11 cellular contexts compared by ENCODE assay signal in genomic region chr15:45112592-45113379, GRCh38. TPM values are rescaled to one million over a fixed set of nuclear protein-coding genes. Genes with fewer than 3 reads are reported as not detected.
DNase-seq lines count a peak whose midpoint lies in the region; ATAC-seq and TF ChIP-seq lines count a peak whose summit lies in the region.
"Had no signal": no experiment of that assay in that cellular context is flagged by ENCODE, and none has a peak within 500 bp of the region (broad histone marks: within the 10 kb centered on the region; RNA-seq: fewer than 3 reads in every experiment).

No MANE protein-coding gene starts in this region.

- CTCF ChIA-PET in activated CD8-positive, alpha-beta memory T cell treated with anti-CD3 and anti-CD28 coated beads, Interleukin-2, amount 10 ng/mL, durations not matched to agents 7 days and 5 days (lab: Charles Lee) = interaction anchor here (0.9 kb wide), 1 partner anchor 259 kb away, joined by 3 read pairs; no protein-coding TSS in a partner anchor
- CTCF ChIA-PET in activated B cell treated with CpG ODN at 0.5 μM for 24 hours (lab: Charles Lee) = interaction anchor here (1.3 kb wide), 1 partner anchor 14 kb away, joined by 4 read pairs; no protein-coding TSS in a partner anchor

- H3K27ac Mint-ChIP-seq in activated CD8-positive, alpha-beta memory T cell treated with anti-CD3 and anti-CD28 coated beads, Interleukin-2, amount 10 ng/mL, durations not matched to agents 7 days and 5 days = no peak overlapping the region
- H3K27ac Mint-ChIP-seq in activated B cell treated with CpG ODN at 0.5 μM for 24 hours = no peak overlapping the region

- no peaks in the 10 kb centered on the region for H3K36me3 Mint-ChIP-seq in activated CD8-positive, alpha-beta memory T cell treated with anti-CD3 and anti-CD28 coated beads, Interleukin-2, amount 10 ng/mL, durations not matched to agents 7 days and 5 days
- no peaks in the 10 kb centered on the region for H3K36me3 Mint-ChIP-seq in activated B cell treated with CpG ODN at 0.5 μM for 24 hours (ENCODE audit: low read depth)

- ATAC-seq in activated CD8-positive, alpha-beta memory T cell treated with anti-CD3 and anti-CD28 coated beads, Interleukin-2, amount 10 ng/mL, durations not matched to agents 7 days and 5 days = no peak
- ATAC-seq in activated B cell treated with CpG ODN at 0.5 μM for 24 hours (ENCODE audit: low read depth) (no peak), HG02571 (IDR thresholded peaks at IDR 0.05; ENCODE audit: unreplicated experiment) (no peak)

- H3K4me3 Mint-ChIP-seq in activated CD8-positive, alpha-beta memory T cell treated with anti-CD3 and anti-CD28 coated beads, Interleukin-2, amount 10 ng/mL, durations not matched to agents 7 days and 5 days = peak overlapping the region; percentile 8
- H3K4me3 Mint-ChIP-seq in activated B cell treated with CpG ODN at 0.5 μM for 24 hours = peak overlapping the region; percentile 52

- H3K9me3 Mint-ChIP-seq in activated CD8-positive, alpha-beta memory T cell treated with anti-CD3 and anti-CD28 coated beads, Interleukin-2, amount 10 ng/mL, durations not matched to agents 7 days and 5 days (ENCODE audit: low read depth) = no peaks in the 10 kb centered on the region
- no peaks in the 10 kb centered on the region for H3K9me3 Mint-ChIP-seq in activated B cell treated with CpG ODN at 0.5 μM for 24 hours

- peak overlapping the region; percentile 19 to 52 (median 36) for H3K4me3 ChIP-seq in stomach

- H3K27me3 ChIP-seq in stomach = peaks cover 36 to 99% (median 72%) of the 10 kb centered on the region in 3 donors

- H3K27me3 Mint-ChIP-seq in activated CD8-positive, alpha-beta memory T cell treated with anti-CD3 and anti-CD28 coated beads, Interleukin-2, amount 10 ng/mL, durations not matched to agents 7 days and 5 days = peaks cover 80% of the 10 kb centered on the region
- peaks cover 76% of the 10 kb centered on the region for H3K27me3 Mint-ChIP-seq in activated B cell treated with CpG ODN at 0.5 μM for 24 hours

- no peak for DNase-seq in activated CD8-positive, alpha-beta memory T cell treated with anti-CD3 and anti-CD28 coated beads, Interleukin-2, amount 10 ng/mL, durations not matched to agents 7 days and 5 days
- no peak for DNase-seq in activated CD8-positive, alpha-beta memory T cell treated with anti-CD3 and anti-CD28 coated beads, Interleukin-2, amount 50 U/mL, for 4 hours
- no peak for DNase-seq in activated B cell treated with CpG ODN at 0.5 μM for 24 hours
- DNase-seq in iPS-NIHi11 (ENCODE audit: low spot score) = peak; percentile 60
- no peak for DNase-seq in stomach
- no peak for DNase-seq in DMS153 treated with DMSO at 0.1 percent for 48 hours (lab: John Stamatoyannopoulos, UW; ENCODE audit: unreplicated experiment)
- no peak for DNase-seq in midbrain (lab: John Stamatoyannopoulos, UW)
- DNase-seq: activated CD4-positive, alpha-beta T cell treated with anti-CD3 and anti-CD28 coated beads for 48 hours; NCI-H226 had no signal

- H3K9me3 ChIP-seq in stomach = no peaks in the 10 kb centered on the region

- intact Hi-C loops in activated B cell treated with CpG ODN at 0.5 μM for 24 hours (cut with micrococcal nuclease) (no loop called here), stomach (cut with DNase I; ENCODE audit: low total_unique reads) (no loop called here)

- H3K4me1 Mint-ChIP-seq in activated CD8-positive, alpha-beta memory T cell treated with anti-CD3 and anti-CD28 coated beads, Interleukin-2, amount 10 ng/mL, durations not matched to agents 7 days and 5 days = peaks cover 27% of the 10 kb centered on the region
- peaks cover 53% of the 10 kb centered on the region for H3K4me1 Mint-ChIP-seq in activated B cell treated with CpG ODN at 0.5 μM for 24 hours

- TF ChIP-seq POLR2A in stomach (IDR thresholded peaks at IDR 0.05) = no peak

- 2 to 7% (median 3%) methylated on average over 16 to 57 of the region's 57 CpGs for WGBS in stomach, 5 donors

- no peak for TF ChIP-seq EP300 in stomach (IDR thresholded peaks at IDR 0.05)

- no peaks in the 10 kb centered on the region for H3K36me3 ChIP-seq in stomach

- peaks cover 36 to 56% (median 53%) of the 10 kb centered on the region in 4 donors for H3K4me1 ChIP-seq in stomach

- no peak for TF ChIP-seq CTCF in activated B cell treated with CpG ODN at 0.5 μM for 24 hours (IDR thresholded peaks at IDR 0.05)
- TF ChIP-seq CTCF in stomach (IDR thresholded peaks at IDR 0.05) = no peak

- POLR2A ChIA-PET in activated B cell treated with CpG ODN at 0.5 μM for 24 hours (lab: Charles Lee) = no interaction called here

- H3K27ac ChIP-seq in stomach = peak overlapping the region in 2 of 5 donors; percentile 18 to 56
- H3K27ac ChIP-seq: epithelial cell of prostate had no signal

RNA-seq across cellular contexts. Expression of gene DUOX2, which starts 1.2 kb away (rescaled TPM):
- not detected for total RNA-seq in activated CD8-positive, alpha-beta memory T cell treated with anti-CD3 and anti-CD28 coated beads, Interleukin-2, amount 10 ng/mL, durations not matched to agents 7 days and 5 days
- total RNA-seq in activated B cell treated with CpG ODN at 0.5 μM for 24 hours (not detected in 2 replicates), stomach (100 to 1,000 TPM in 2 of 5 donors, 10 to 100 TPM in 2, 1 to 10 TPM in 1; 1.2 to 445 (median 94.9) TPM)
- 10 to 100 TPM in 2 of 3 donors, 1 to 10 TPM in 1; 6.4 to 22.9 (median 21.1) TPM for polyA plus RNA-seq in stomach

RNA-seq across cellular contexts. Expression of gene DUOXA2, which starts 1.3 kb away (rescaled TPM):
- not detected for total RNA-seq in activated CD8-positive, alpha-beta memory T cell treated with anti-CD3 and anti-CD28 coated beads, Interleukin-2, amount 10 ng/mL, durations not matched to agents 7 days and 5 days
- total RNA-seq in activated B cell treated with CpG ODN at 0.5 μM for 24 hours = not detected in 2 replicates
- 100 to 1,000 TPM in 1 of 5 donors, 10 to 100 TPM in 2, 1 to 10 TPM in 1, not detected in 1; 1.3 to 119 (median 28.0) TPM for total RNA-seq in stomach
- polyA plus RNA-seq in stomach = 10 to 100 TPM in 2 of 3 donors, 1 to 10 TPM in 1; 8.9 to 43.3 (median 25.0) TPM

RNA-seq across cellular contexts. Expression of gene DUOXA1, which starts 16.9 kb away (rescaled TPM):
- not detected for total RNA-seq in activated CD8-positive, alpha-beta memory T cell treated with anti-CD3 and anti-CD28 coated beads, Interleukin-2, amount 10 ng/mL, durations not matched to agents 7 days and 5 days
- total RNA-seq in activated B cell treated with CpG ODN at 0.5 μM for 24 hours (0.15 and 0.33 TPM in 2 replicates), stomach (10 to 100 TPM in 3 of 5 donors, 1 to 10 TPM in 1, not detected in 1; 2.4 to 29.6 (median 18.8) TPM)
- 10 to 100 TPM; 26.4 to 96.7 (median 27.1) TPM for polyA plus RNA-seq in stomach

RNA-seq across cellular contexts. Expression of gene DUOX1, which starts 17.0 kb away (rescaled TPM):
- under 1 TPM in 1 of 2 experiments, not detected in 1; 0.07 TPM for total RNA-seq in activated CD8-positive, alpha-beta memory T cell treated with anti-CD3 and anti-CD28 coated beads, Interleukin-2, amount 10 ng/mL, durations not matched to agents 7 days and 5 days
- total RNA-seq in activated B cell treated with CpG ODN at 0.5 μM for 24 hours (0.11 and 0.39 TPM in 2 replicates), stomach (100 to 1,000 TPM in 2 of 5 donors, 10 to 100 TPM in 1, 1 to 10 TPM in 1, not detected in 1; 2.9 to 114 (median 87.8) TPM)
- 10 to 100 TPM; 16.3 to 62.6 (median 32.3) TPM for polyA plus RNA-seq in stomach
